ENCODE assay signal across 2 cellular contexts in genomic region chr7:17989546-17989945, GRCh38.
TF ChIP-seq lines count a peak whose summit lies in the region.

No MANE protein-coding gene starts in this region.

TF ChIP-seq in GM23338, 12 proteins besides CTCF, POLR2A, EP300 and RAD21:
- TF ChIP-seq REST (IDR thresholded peaks at IDR 0.05; ENCODE audit: unreplicated experiment) (no peak), NANOG (IDR thresholded peaks at IDR 0.05; ENCODE audit: borderline replicate concordance) (no peak), ZNF114 (CRISPR knock-in tag; IDR thresholded peaks at IDR 0.05) (no peak), JUNB (IDR thresholded peaks at IDR 0.05; ENCODE audit: unreplicated experiment) (no peak), EZH2 (IDR thresholded peaks at IDR 0.05; ENCODE audit: low read depth, unreplicated experiment) (no peak), ZNF462 (CRISPR knock-in tag; IDR thresholded peaks at IDR 0.05) (no peak), ZNF331 (CRISPR knock-in tag; IDR thresholded peaks at IDR 0.05; ENCODE audit: low read depth) (no peak), STAT1 (IDR thresholded peaks at IDR 0.05; ENCODE audit: unreplicated experiment) (no peak), EZH2phosphoT487 (IDR thresholded peaks at IDR 0.05; ENCODE audit: unreplicated experiment) (no peak), POLR2AphosphoS5 (IDR thresholded peaks at IDR 0.05; ENCODE audit: low read depth) (no peak), ETS1 (IDR thresholded peaks at IDR 0.05) (no peak), CREB1 (CRISPR knock-in tag; IDR thresholded peaks at IDR 0.05; ENCODE audit: low read depth) (no peak)

TF ChIP-seq in endothelial cell of umbilical vein, 7 proteins besides CTCF, POLR2A, EP300 and RAD21:
- no peak for TF ChIP-seq GATA2 (IDR thresholded peaks at IDR 0.05; ENCODE audit: insufficient read depth, insufficient read length, low read depth, low read length)
- no peak for TF ChIP-seq MYC (IDR thresholded peaks at IDR 0.05; ENCODE audit: low read depth, low read length)
- peak; percentile 33 for TF ChIP-seq FOS (IDR thresholded peaks at IDR 0.05; ENCODE audit: borderline replicate concordance, insufficient read depth, low read length)
- peak; percentile 38 for TF ChIP-seq JUN (IDR thresholded peaks at IDR 0.05; ENCODE audit: borderline replicate concordance, insufficient read depth, insufficient read length, low read depth)
